24 cellular contexts compared by ENCODE assay signal in the genomic region with DNA sequence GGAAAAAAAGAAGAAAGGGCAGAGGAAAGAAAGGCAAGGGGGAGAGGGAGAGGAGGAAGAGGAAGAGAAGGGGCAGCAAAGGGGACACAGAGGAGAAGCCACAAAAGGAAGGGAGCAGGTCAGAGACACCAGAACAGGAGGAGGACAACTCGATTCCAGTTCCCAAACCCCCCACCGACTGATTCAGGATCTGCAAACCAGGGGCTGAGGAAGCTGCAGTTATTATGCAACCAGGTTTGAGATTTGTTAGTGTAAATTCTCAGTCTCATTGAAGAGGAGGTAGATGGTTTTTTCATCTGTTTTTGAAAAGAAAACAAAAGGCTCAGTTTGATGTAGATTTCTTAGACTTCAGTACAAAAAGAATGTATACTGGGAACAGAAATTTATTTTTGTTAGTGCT.
"Had no signal": no experiment of that assay in that cellular context is flagged by ENCODE, and none has a peak within 500 bp of the region (broad histone marks: within the 10 kb centered on the region; RNA-seq: fewer than 3 reads in every experiment).

No MANE protein-coding gene starts in this region.

- H3K27ac ChIP-seq: dorsolateral prefrontal cortex, epithelial cell of prostate, gastrocnemius medialis, lower lobe of right lung, prostate gland, skin epidermis, spleen, thoracic aorta, transverse colon, vagina had no signal

- DNase-seq: dorsolateral prefrontal cortex; effector CD4-positive, alpha-beta T cell; foreskin fibroblast; gastrocnemius medialis; head of caudate nucleus; left ventricle myocardium superior; lower lobe of right lung; mucosa of descending colon; naive B cell; nucleus accumbens; right cardiac atrium; spleen; stimulated activated naive B cell treated with anti-CD40 and anti-IgM and Interleukin-4, amounts not matched to agents 10 μg/mL and 1 μg/mL and 100 μg/mL, for 72 hours; transverse colon had no signal

- H3K4me1 ChIP-seq: gastrocnemius medialis, lower lobe of right lung, prostate gland, spleen, vagina had no signal

- H3K27me3 ChIP-seq: dorsolateral prefrontal cortex, gastrocnemius medialis, spleen, transverse colon, vagina had no signal

- ATAC-seq: esophagus mucosa; gastrocnemius medialis; left ventricle myocardium superior; lower lobe of right lung; mucosa of descending colon; natural killer cell treated with Interleukin-12 subunit alpha and Interleukin-12 subunit beta and Interleukin-15 and Interleukin-18, amount 100 ng/mL, for 72 hours; right cardiac atrium; stimulated activated naive B cell treated with anti-CD40 and anti-IgM and Interleukin-4, amounts not matched to agents 10 μg/mL and 1 μg/mL and 100 μg/mL, for 72 hours had no signal

- H3K36me3 Mint-ChIP-seq: mesothelial cell of epicardium; natural killer cell treated with Interleukin-12 subunit alpha and Interleukin-12 subunit beta and Interleukin-15 and Interleukin-18, amount 100 ng/mL, for 72 hours had no signal

- H3K36me3 ChIP-seq: gastrocnemius medialis, lower lobe of right lung, prostate gland, spleen, thoracic aorta, transverse colon, vagina had no signal

- H3K4me3 ChIP-seq: dorsolateral prefrontal cortex, gastrocnemius medialis, lower lobe of right lung, mucosa of descending colon, prostate gland, skin epidermis, spleen, thoracic aorta, transverse colon, vagina had no signal

- H3K27me3 Mint-ChIP-seq: naive B cell; stimulated activated naive B cell treated with anti-CD40 and anti-IgM and Interleukin-4, amounts not matched to agents 10 μg/mL and 1 μg/mL and 100 μg/mL, for 72 hours; stimulated activated naive CD8-positive, alpha-beta T cell treated with anti-CD3 and anti-CD28 coated beads, Interleukin-15, Interleukin-2, amounts not matched to agents 100 ng/mL and 50 ng/mL, for 24 hours had no signal

- H3K9me3 ChIP-seq: gastrocnemius medialis, lower lobe of right lung, mucosa of descending colon, prostate gland, spleen, thoracic aorta, transverse colon, vagina had no signal

- H3K4me3 Mint-ChIP-seq: mesothelial cell of epicardium; naive B cell; natural killer cell treated with Interleukin-12 subunit alpha and Interleukin-12 subunit beta and Interleukin-15 and Interleukin-18, amount 100 ng/mL, for 72 hours; neural crest cell; stimulated activated naive B cell treated with anti-CD40 and anti-IgM and Interleukin-4, amounts not matched to agents 10 μg/mL and 1 μg/mL and 100 μg/mL, for 72 hours; stimulated activated naive CD8-positive, alpha-beta T cell treated with anti-CD3 and anti-CD28 coated beads, Interleukin-15, Interleukin-2, amounts not matched to agents 100 ng/mL and 50 ng/mL, for 24 hours had no signal

- H3K9me3 Mint-ChIP-seq: mesothelial cell of epicardium; naive B cell; natural killer cell treated with Interleukin-12 subunit alpha and Interleukin-12 subunit beta and Interleukin-15 and Interleukin-18, amount 100 ng/mL, for 72 hours; neural crest cell; stimulated activated naive B cell treated with anti-CD40 and anti-IgM and Interleukin-4, amounts not matched to agents 10 μg/mL and 1 μg/mL and 100 μg/mL, for 72 hours; stimulated activated naive CD8-positive, alpha-beta T cell treated with anti-CD3 and anti-CD28 coated beads, Interleukin-15, Interleukin-2, amounts not matched to agents 100 ng/mL and 50 ng/mL, for 24 hours had no signal

- H3K27ac Mint-ChIP-seq: mesothelial cell of epicardium; natural killer cell treated with Interleukin-12 subunit alpha and Interleukin-12 subunit beta and Interleukin-15 and Interleukin-18, amount 100 ng/mL, for 72 hours; stimulated activated naive B cell treated with anti-CD40 and anti-IgM and Interleukin-4, amounts not matched to agents 10 μg/mL and 1 μg/mL and 100 μg/mL, for 72 hours; stimulated activated naive CD8-positive, alpha-beta T cell treated with anti-CD3 and anti-CD28 coated beads, Interleukin-15, Interleukin-2, amounts not matched to agents 100 ng/mL and 50 ng/mL, for 24 hours had no signal
